In the genomic region with DNA sequence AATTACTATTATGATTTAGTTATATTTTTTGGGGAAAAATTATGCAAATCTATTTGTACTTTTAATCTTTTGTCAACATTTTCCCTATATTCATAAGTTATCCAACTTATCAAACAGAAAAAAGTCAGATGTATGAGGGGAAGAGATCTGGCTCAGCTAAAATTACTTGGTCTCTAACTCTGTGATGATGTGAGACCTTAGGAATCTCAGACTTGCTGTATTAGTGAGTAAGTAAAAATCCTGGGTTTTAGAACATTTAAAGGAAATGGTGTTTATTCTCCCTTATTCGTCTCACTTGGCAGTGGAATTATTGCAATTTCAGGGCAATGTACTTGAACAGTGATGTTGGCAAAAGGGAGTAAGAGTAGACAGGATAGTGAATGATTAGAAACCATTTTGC, we compare ENCODE assay signal across 1 cellular context.
TF ChIP-seq lines count a peak whose summit lies in the region.

No MANE protein-coding gene starts in this region.

TF ChIP-seq in SK-N-SH, 30 proteins besides CTCF, POLR2A, EP300 and RAD21 (continued from another document):
- no peak for TF ChIP-seq IRF3 (IDR thresholded peaks at IDR 0.05; ENCODE audit: low read depth, low read length)
- TF ChIP-seq TCF12 (IDR thresholded peaks at IDR 0.05), result no peak
- TF ChIP-seq SMC3 (IDR thresholded peaks at IDR 0.05; ENCODE audit: low read depth, low read length), result no peak
- TF ChIP-seq MEF2A (IDR thresholded peaks at IDR 0.05; ENCODE audit: borderline replicate concordance, low read depth), result no peak
- TF ChIP-seq ELF1 (IDR thresholded peaks at IDR 0.05), result no peak
- TF ChIP-seq, protein P1, sequence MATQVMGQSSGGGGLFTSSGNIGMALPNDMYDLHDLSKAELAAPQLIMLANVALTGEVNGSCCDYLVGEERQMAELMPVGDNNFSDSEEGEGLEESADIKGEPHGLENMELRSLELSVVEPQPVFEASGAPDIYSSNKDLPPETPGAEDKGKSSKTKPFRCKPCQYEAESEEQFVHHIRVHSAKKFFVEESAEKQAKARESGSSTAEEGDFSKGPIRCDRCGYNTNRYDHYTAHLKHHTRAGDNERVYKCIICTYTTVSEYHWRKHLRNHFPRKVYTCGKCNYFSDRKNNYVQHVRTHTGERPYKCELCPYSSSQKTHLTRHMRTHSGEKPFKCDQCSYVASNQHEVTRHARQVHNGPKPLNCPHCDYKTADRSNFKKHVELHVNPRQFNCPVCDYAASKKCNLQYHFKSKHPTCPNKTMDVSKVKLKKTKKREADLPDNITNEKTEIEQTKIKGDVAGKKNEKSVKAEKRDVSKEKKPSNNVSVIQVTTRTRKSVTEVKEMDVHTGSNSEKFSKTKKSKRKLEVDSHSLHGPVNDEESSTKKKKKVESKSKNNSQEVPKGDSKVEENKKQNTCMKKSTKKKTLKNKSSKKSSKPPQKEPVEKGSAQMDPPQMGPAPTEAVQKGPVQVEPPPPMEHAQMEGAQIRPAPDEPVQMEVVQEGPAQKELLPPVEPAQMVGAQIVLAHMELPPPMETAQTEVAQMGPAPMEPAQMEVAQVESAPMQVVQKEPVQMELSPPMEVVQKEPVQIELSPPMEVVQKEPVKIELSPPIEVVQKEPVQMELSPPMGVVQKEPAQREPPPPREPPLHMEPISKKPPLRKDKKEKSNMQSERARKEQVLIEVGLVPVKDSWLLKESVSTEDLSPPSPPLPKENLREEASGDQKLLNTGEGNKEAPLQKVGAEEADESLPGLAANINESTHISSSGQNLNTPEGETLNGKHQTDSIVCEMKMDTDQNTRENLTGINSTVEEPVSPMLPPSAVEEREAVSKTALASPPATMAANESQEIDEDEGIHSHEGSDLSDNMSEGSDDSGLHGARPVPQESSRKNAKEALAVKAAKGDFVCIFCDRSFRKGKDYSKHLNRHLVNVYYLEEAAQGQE (IDR thresholded peaks at IDR 0.05; ENCODE audit: low read depth, low read length), result no peak
- no peak for TF ChIP-seq RXRA (IDR thresholded peaks at IDR 0.05; ENCODE audit: borderline replicate concordance, low read depth)
- TF ChIP-seq SIN3A (IDR thresholded peaks at IDR 0.05; ENCODE audit: borderline replicate concordance, low read depth, low read length), result no peak
- TF ChIP-seq FOXM1 (IDR thresholded peaks at IDR 0.05; ENCODE audit: low read depth), result no peak
- TF ChIP-seq JUND (IDR thresholded peaks at IDR 0.05), result no peak
- TF ChIP-seq RCOR1 (IDR thresholded peaks at IDR 0.05; ENCODE audit: low read length), result no peak
- TF ChIP-seq RFX5 (IDR thresholded peaks at IDR 0.05; ENCODE audit: low read length), result no peak
- no peak for TF ChIP-seq GABPA (IDR thresholded peaks at IDR 0.05; ENCODE audit: low read depth)
- no peak for TF ChIP-seq FOXJ3 (CRISPR knock-in tag; IDR thresholded peaks at IDR 0.05)
